8 cellular contexts compared by ENCODE assay signal in genomic region chr10:78302739-78302988, GRCh38.
A peak's percentile ranks its signal among the peaks of the same experiment; 100 is the strongest.
DNase-seq lines count a peak whose midpoint lies in the region; ATAC-seq and TF ChIP-seq lines count a peak whose summit lies in the region.

No MANE protein-coding gene starts in this region.

- peak overlapping the region; percentile 87 to 94 (median 90) for H3K27ac ChIP-seq in gastrocnemius medialis

- H3K36me3 ChIP-seq in gastrocnemius medialis, result no peaks in the 10 kb centered on the region

- H3K27ac Mint-ChIP-seq in T-helper 17 cell, result peak overlapping the region; percentile 98

- H3K27me3 Mint-ChIP-seq in T-helper 17 cell, result no peaks in the 10 kb centered on the region

- DNase-seq in T-helper 17 cell (no peak), foreskin fibroblast (no peak), gastrocnemius medialis (no peak), NCI-H345 treated with DMSO at 0.1 percent for 48 hours (lab: John Stamatoyannopoulos, UW; ENCODE audit: unreplicated experiment) (no peak), NCI-H2029 treated with DMSO at 0.1 percent for 48 hours (lab: John Stamatoyannopoulos, UW) (no peak), GM19238 (ENCODE audit: insufficient read length, low spot score) (no peak)

- TF ChIP-seq CTCF in GM12875 (IDR thresholded peaks at IDR 0.05; ENCODE audit: borderline replicate concordance, insufficient read depth, low read depth, low read length) (no peak), foreskin fibroblast (IDR thresholded peaks at IDR 0.05; ENCODE audit: low read depth, low read length) (no peak), gastrocnemius medialis (IDR thresholded peaks at IDR 0.05 in 4 of 5, conservative IDR thresholded peaks at IDR 0.05 in 1 of 5) (no peak)

- no peaks in the 10 kb centered on the region for H3K27me3 ChIP-seq in gastrocnemius medialis

- peak overlapping the region; percentile 96 for H3K4me3 Mint-ChIP-seq in T-helper 17 cell

- peaks cover 13 to 20% of the 10 kb centered on the region in 2 donors for H3K4me1 ChIP-seq in gastrocnemius medialis

- intact Hi-C loops in gastrocnemius medialis (cut with DNase I; ENCODE audit: low total_unique reads), result loop anchor here (2.0 to 5.0 kb wide), 4 partner anchors 70 to 892 kb away; partner anchors contain the start of gene RPS24

- in situ Hi-C loops in gastrocnemius medialis (cut with MboI; ENCODE audit: low sequenced_read_pairs in 4 of 4), result loop anchor here in 3 of 4 donors (10.0 to 25.0 kb wide), 3 partner anchors 240 to 892 kb away; partner anchors contain the start of genes POLR3A (in 2 of the 3) and RPS24 (in 2 of the 3)

- H3K36me3 Mint-ChIP-seq in T-helper 17 cell (ENCODE audit: low read depth), result no peaks in the 10 kb centered on the region

- TF ChIP-seq POLR2A in gastrocnemius medialis (IDR thresholded peaks at IDR 0.05), result no peak

- ATAC-seq in T-helper 17 cell (no peak), gastrocnemius medialis (no peak), GM18858 (IDR thresholded peaks at IDR 0.05; ENCODE audit: unreplicated experiment) (no peak)

- H3K9me3 ChIP-seq in T-helper 17 cell (ENCODE audit: control insufficient read depth, low read length, poor library complexity, severe bottlenecking), result no peaks in the 10 kb centered on the region
- no peaks in the 10 kb centered on the region for H3K9me3 ChIP-seq in gastrocnemius medialis

- H3K4me1 Mint-ChIP-seq in T-helper 17 cell, result peaks cover 16% of the 10 kb centered on the region

- H3K4me3 ChIP-seq in GM12875 (ENCODE audit: low read depth, low read length), result peak overlapping the region; percentile 75
- peak overlapping the region; percentile 57 to 70 for H3K4me3 ChIP-seq in foreskin fibroblast (ENCODE audit: low read depth in 1 of 2, low read length in 2 of 2)
- H3K4me3 ChIP-seq in gastrocnemius medialis, result peak overlapping the region; percentile 53 to 73 (median 62)
